In genomic region chr15:32642667-32643425, GRCh38 we compare ENCODE assay signal across 1 cellular context.
TF ChIP-seq lines count a peak whose summit lies in the region.

No MANE protein-coding gene starts in this region.

TF ChIP-seq in A549, 52 proteins besides CTCF, POLR2A, EP300 and RAD21:
- TF ChIP-seq JUN (IDR thresholded peaks at IDR 0.05), result no peak
- no peak for TF ChIP-seq FOXS1 (CRISPR knock-in tag; IDR thresholded peaks at IDR 0.05)
- TF ChIP-seq MYC (IDR thresholded peaks at IDR 0.05; ENCODE audit: borderline replicate concordance, low read length), result no peak
- no peak for TF ChIP-seq CBX8 (IDR thresholded peaks at IDR 0.05)
- TF ChIP-seq TP53 (CRISPR knock-in tag; IDR thresholded peaks at IDR 0.05), result no peak
- TF ChIP-seq NPAS2 (CRISPR knock-in tag; IDR thresholded peaks at IDR 0.05; ENCODE audit: borderline replicate concordance), result no peak
- TF ChIP-seq ZSCAN20 (CRISPR knock-in tag; IDR thresholded peaks at IDR 0.05), result no peak
- TF ChIP-seq HMGXB4 (CRISPR knock-in tag; IDR thresholded peaks at IDR 0.05; ENCODE audit: borderline replicate concordance), result no peak
- TF ChIP-seq ZFP36 (IDR thresholded peaks at IDR 0.05; ENCODE audit: borderline replicate concordance, partially characterized antibody), result no peak
- TF ChIP-seq CBX2 (IDR thresholded peaks at IDR 0.05; ENCODE audit: borderline replicate concordance, low read depth), result no peak
- TF ChIP-seq JUNB (IDR thresholded peaks at IDR 0.05), result no peak
- no peak for TF ChIP-seq HEYL (CRISPR knock-in tag; IDR thresholded peaks at IDR 0.05)
- no peak for TF ChIP-seq SMC3 (IDR thresholded peaks at IDR 0.05)
- no peak for TF ChIP-seq RFX5 (IDR thresholded peaks at IDR 0.05)
- TF ChIP-seq ATOH8 (CRISPR knock-in tag; IDR thresholded peaks at IDR 0.05; ENCODE audit: low read depth), result no peak
- no peak for TF ChIP-seq EHF (CRISPR knock-in tag; IDR thresholded peaks at IDR 0.05)
- TF ChIP-seq BHLHE40 (IDR thresholded peaks at IDR 0.05; ENCODE audit: low read depth, low read length), result no peak
- no peak for TF ChIP-seq MAZ (IDR thresholded peaks at IDR 0.05; ENCODE audit: borderline replicate concordance, low read depth, low read length)
- no peak for TF ChIP-seq FOSB (CRISPR knock-in tag; IDR thresholded peaks at IDR 0.05)
